13 cellular contexts compared by ENCODE assay signal in genomic region chr10:16570731-16571130, GRCh38. TPM values are rescaled to one million over a fixed set of nuclear protein-coding genes. Genes with fewer than 3 reads are reported as not detected.
DNase-seq lines count a peak whose midpoint lies in the region; ATAC-seq and TF ChIP-seq lines count a peak whose summit lies in the region.
"Had no signal": no experiment of that assay in that cellular context is flagged by ENCODE, and none has a peak within 500 bp of the region (broad histone marks: within the 10 kb centered on the region; RNA-seq: fewer than 3 reads in every experiment).

No MANE protein-coding gene starts in this region.

- H3K4me3 ChIP-seq in esophagus muscularis mucosa: no peak overlapping the region
- H3K4me3 ChIP-seq: thoracic aorta had no signal

- H3K4me1 ChIP-seq in esophagus muscularis mucosa: no peaks in the 10 kb centered on the region

- 83% methylated on average over 4 of the region's 4 CpGs for WGBS in esophagus muscularis mucosa

- ATAC-seq in GM18909 (IDR thresholded peaks at IDR 0.05; ENCODE audit: poor library complexity, unreplicated experiment) (peak; percentile 95), GM21576 (IDR thresholded peaks at IDR 0.05; ENCODE audit: unreplicated experiment) (peak; percentile 92), HG03108 (IDR thresholded peaks at IDR 0.05; ENCODE audit: unreplicated experiment) (peak; percentile 92), left ventricle myocardium superior (no peak)
- ATAC-seq: HCT116 had no signal

- no peak for TF ChIP-seq EP300 in esophagus muscularis mucosa (IDR thresholded peaks at IDR 0.05)

- TF ChIP-seq POLR2A in esophagus muscularis mucosa (IDR thresholded peaks at IDR 0.05; ENCODE audit: low read depth): no peak

- H3K27ac ChIP-seq in esophagus muscularis mucosa (replicated peaks in 1 of 4): no peak overlapping the region
- H3K27ac ChIP-seq: thoracic aorta had no signal

- no peaks in the 10 kb centered on the region for H3K27me3 ChIP-seq in esophagus muscularis mucosa

- no peak for TF ChIP-seq CTCF in esophagus muscularis mucosa (IDR thresholded peaks at IDR 0.05)

- no peaks in the 10 kb centered on the region for H3K9me3 ChIP-seq in esophagus muscularis mucosa
- H3K9me3 ChIP-seq: thoracic aorta had no signal

- intact Hi-C loops in esophagus muscularis mucosa (cut with DNase I) (no loop called here), left ventricle myocardium superior (cut with micrococcal nuclease) (no loop called here)

- H3K36me3 ChIP-seq in esophagus muscularis mucosa: no peaks in the 10 kb centered on the region
- H3K36me3 ChIP-seq: thoracic aorta had no signal

- DNase-seq in esophagus muscularis mucosa (ENCODE audit: extremely low spot score) (peak; percentile 4), NCI-H2029 treated with DMSO at 0.1 percent for 48 hours (lab: John Stamatoyannopoulos, UW) (no peak), DMS 273 treated with DMSO at 0.1 percent for 48 hours (lab: John Stamatoyannopoulos, UW) (no peak), left ventricle myocardium superior (no peak)
- no peak for DNase-seq in activated naive CD4-positive, alpha-beta T cell (lab: John Stamatoyannopoulos, UW)
- DNase-seq: activated T-cell treated with anti-CD3 and anti-CD28 coated beads for 4 hours; central memory CD4-positive, alpha-beta T cell; DMS79 had no signal

RNA-seq across cellular contexts. Expression of gene C1QL3, which starts 49.1 kb away (rescaled TPM):
- not detected for total RNA-seq in esophagus muscularis mucosa
- not detected for total RNA-seq in left ventricle myocardium superior
- total RNA-seq: thoracic aorta had no signal
